In genomic region chr22:50704510-50705218, GRCh38 we compare ENCODE assay signal across 22 cellular contexts. TPM values are rescaled to one million over a fixed set of nuclear protein-coding genes. Genes with fewer than 3 reads are reported as not detected.
DNase-seq lines count a peak whose midpoint lies in the region; ATAC-seq, FAIRE-seq and TF ChIP-seq lines count a peak whose summit lies in the region.
"Had no signal": no experiment of that assay in that cellular context is flagged by ENCODE, and none has a peak within 500 bp of the region (broad histone marks: within the 10 kb centered on the region; RNA-seq: fewer than 3 reads in every experiment).

No MANE protein-coding gene starts in this region.

- H3K4me2 ChIP-seq in MM.1S (ENCODE audit: low read depth, low read length), result peak overlapping the region; percentile 88

- in situ Hi-C loops in KBM-7 (cut with MboI; ENCODE audit: low pct_unique_long_range_greater_than_20kb, low sequenced_read_pairs), result no loop called here

- FAIRE-seq in kidney (lab: Jason Lieb, UNC), result no peak
- FAIRE-seq: keratinocyte had no signal

- H3K27ac ChIP-seq in MM.1S (ENCODE audit: low read length) (no peak overlapping the region), kidney (ENCODE audit: low read depth in 2 of 2, low read length in 2 of 2) (no peak overlapping the region)
- H3K27ac ChIP-seq: SJCRH30 had no signal

- peaks cover 3% of the 10 kb centered on the region; the same call in 1 of the 2 replicates for H3K79me2 ChIP-seq in MM.1S (ENCODE audit: low read length)

- TF ChIP-seq CTCF in MM.1S (IDR thresholded peaks at IDR 0.05; ENCODE audit: low read length), result no peak
- TF ChIP-seq CTCF in choroid plexus epithelial cell (conservative IDR thresholded peaks at IDR 0.05; ENCODE audit: low read depth, low read length), result no peak
- TF ChIP-seq CTCF in kidney (IDR thresholded peaks at IDR 0.05; ENCODE audit: borderline replicate concordance, extremely low read depth, insufficient read depth), result no peak
- no peak for TF ChIP-seq CTCF in GM10248 (IDR thresholded peaks at IDR 0.05; ENCODE audit: control extremely low read depth, extremely low read depth, low read depth, missing control alignments)

- no peaks in the 10 kb centered on the region for H3K9me2 ChIP-seq in MM.1S (replicated peaks; ENCODE audit: insufficient read depth, low read length)

- CTCF ChIA-PET in GM10248 (lab: Yijun Ruan, JAX), result no interaction called here

- H3F3A ChIP-seq in MM.1S (ENCODE audit: insufficient read depth, low read length), result 0 out of 2 replicates have a peak, but pooled peaks cover 5% of the 10 kb centered on the region

- H4K20me1 ChIP-seq in MM.1S (ENCODE audit: insufficient read depth, low read length), result no peaks in the 10 kb centered on the region

- H3K36me3 ChIP-seq in MM.1S (replicated peaks; ENCODE audit: insufficient read depth, low read length) (no peaks in the 10 kb centered on the region), kidney (ENCODE audit: control insufficient read depth in 1 of 2, insufficient read depth in 2 of 2, low read length in 2 of 2) (peaks cover 0 to 4% of the 10 kb centered on the region in 2 donors)
- H3K36me3 ChIP-seq: SJCRH30 had no signal

- no peak for ATAC-seq in sciatic nerve
- ATAC-seq in GM18907 (IDR thresholded peaks at IDR 0.05; ENCODE audit: unreplicated experiment), result no peak
- ATAC-seq: activated CD8-positive, alpha-beta T cell treated with anti-CD3 and anti-CD28 coated beads, Interleukin-2, amount 10 ng/mL, durations not matched to agents 7 days and 5 days; HCT116 had no signal

- POLR2A ChIA-PET in GM10248 (lab: Yijun Ruan, JAX), result no interaction called here

- DNase-seq in MM.1S (no peak), choroid plexus epithelial cell (ENCODE audit: low read depth) (no peak), kidney (peak; percentile 76), sciatic nerve (ENCODE audit: low spot score) (peak; percentile 56), GM10248 (ENCODE audit: extremely low spot score) (no peak), KBM-7 (no peak), AG20443 (ENCODE audit: low spot score) (no peak)
- DNase-seq: activated B cell treated with CpG ODN at 0.5 μM for 24 hours; activated CD8-positive, alpha-beta T cell treated with anti-CD3 and anti-CD28 coated beads, Interleukin-2, amount 10 ng/mL, durations not matched to agents 7 days and 5 days; AML-193; effector CD8-positive, alpha-beta T cell; stimulated activated CD8-positive, alpha-beta memory T cell treated with anti-CD3 and anti-CD28 coated beads, Interleukin-4, amount 100 ng/mL, for 48 hours had no signal

- H3K9me3 ChIP-seq in MM.1S (replicated peaks; ENCODE audit: insufficient read depth, low read length) (no peaks in the 10 kb centered on the region), kidney (ENCODE audit: control insufficient read depth in 1 of 2, low read length in 2 of 2) (no peaks in the 10 kb centered on the region)
- H3K9me3 ChIP-seq: SJCRH30 had no signal

- H2AFZ ChIP-seq in MM.1S (ENCODE audit: low read length), result no peak overlapping the region

- H3K4me1 ChIP-seq in MM.1S (ENCODE audit: low read length) (peaks cover 10% of the 10 kb centered on the region), kidney (ENCODE audit: control insufficient read depth in 1 of 2, insufficient read depth in 1 of 2, low read depth in 1 of 2, low read length in 2 of 2) (peaks cover 7 to 15% of the 10 kb centered on the region in 2 donors)
- H3K4me1 ChIP-seq: SJCRH30 had no signal

- intact Hi-C loops in kidney (cut with DNase I) (no loop called here), sciatic nerve (cut with DNase I) (no loop called here)

- H3K9ac ChIP-seq in MM.1S (ENCODE audit: low read length) (peak overlapping the region; percentile 74; the same call in 1 of the 2 replicates), kidney (ENCODE audit: low read length in 2 of 2) (no peak overlapping the region)

- no peaks in the 10 kb centered on the region for H3K27me3 ChIP-seq in MM.1S (replicated peaks; ENCODE audit: insufficient read depth, low read length)

- H3K4me3 ChIP-seq in MM.1S (ENCODE audit: low read length), result peak overlapping the region; percentile 58; the same call in 1 of the 2 replicates
- peak overlapping the region; percentile 49 for H3K4me3 ChIP-seq in choroid plexus epithelial cell (ENCODE audit: low read depth, low read length)
- H3K4me3 ChIP-seq in kidney (ENCODE audit: low read length in 2 of 2), result no peak overlapping the region
- H3K4me3 ChIP-seq: SJCRH30 had no signal

RNA-seq across cellular contexts. Expression of gene SHANK3, which starts 32.0 kb away (rescaled TPM):
- total RNA-seq in kidney, result 40.5 TPM
- polyA plus RNA-seq in kidney (ENCODE audit: insufficient read depth, low read depth, low replicate concordance), result 8.8 TPM
- total RNA-seq in sciatic nerve, result 56.6 TPM
- total RNA-seq: activated B cell treated with CpG ODN at 0.5 μM for 24 hours had no signal

RNA-seq across cellular contexts. Expression of gene ACR, which starts 33.3 kb away (rescaled TPM):
- total RNA-seq in kidney (1.6 TPM), sciatic nerve (1.5 TPM)
- polyA plus RNA-seq in kidney (ENCODE audit: insufficient read depth, low read depth, low replicate concordance), result 1.0 TPM
- total RNA-seq: activated B cell treated with CpG ODN at 0.5 μM for 24 hours; activated CD8-positive, alpha-beta T cell treated with anti-CD3 and anti-CD28 coated beads, Interleukin-2, amount 10 ng/mL, durations not matched to agents 7 days and 5 days; fibroblast of lung; LHCN-M2; mononuclear cell; occipital lobe; OCI-LY7; SJCRH30; T-helper 2 cell treated with Interferon-gamma antibody and Interleukin-4, amounts not matched to agents 100 ng/mL and 5 ng/mL, for 36 hours had no signal
- polyA plus RNA-seq: fibroblast of lung, keratinocyte had no signal

Comparison
In these comparisons a context has a peak if more than half of its experiments do, and no peak if none do; other contexts are left out.
1. DNase-seq: peak in kidney (single experiment) and sciatic nerve (single experiment); none in MM.1S (single experiment), choroid plexus epithelial cell (single experiment), GM10248 (single experiment), KBM-7 (single experiment) and AG20443 (single experiment).
2. H3K4me3 ChIP-seq: peak in MM.1S (single experiment) and choroid plexus epithelial cell (single experiment); none in kidney (0 of 2).